ENCODE assay signal across 1 cellular context in the genomic region with DNA sequence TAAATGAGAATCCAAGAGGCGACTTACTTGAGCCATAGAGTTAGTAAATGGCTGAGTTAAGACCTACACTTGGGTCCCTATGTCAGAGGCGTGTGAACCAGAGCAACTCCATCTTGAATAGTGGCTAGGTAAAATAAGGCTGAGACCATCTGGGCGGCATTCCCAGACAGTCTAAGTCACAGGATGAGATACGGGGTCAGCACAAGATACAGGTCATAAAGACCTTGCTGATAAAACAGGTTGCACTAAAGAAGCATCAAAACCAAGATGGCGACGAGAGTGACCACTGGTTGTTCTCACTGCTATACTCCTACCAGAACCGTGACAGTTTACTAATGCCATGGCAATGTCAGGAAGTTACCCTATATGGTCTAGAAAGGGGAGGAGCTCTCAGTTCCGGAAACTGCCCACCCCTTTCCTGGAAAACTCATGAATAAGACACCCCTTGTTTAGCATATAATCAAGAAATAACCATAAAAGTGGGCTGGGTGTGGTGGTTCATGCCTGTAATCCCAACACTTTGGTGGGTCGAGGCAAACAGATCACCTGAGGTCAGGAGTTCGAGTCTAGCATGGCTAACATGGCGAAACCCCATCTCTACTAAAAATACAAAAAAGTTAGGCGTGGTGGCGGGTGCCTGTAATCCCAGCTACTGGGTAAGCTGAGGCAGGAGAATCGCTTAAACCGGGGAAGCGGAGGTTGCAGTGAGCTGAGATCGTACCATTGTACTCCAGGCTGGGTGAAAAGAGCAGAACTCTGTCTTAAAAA.
TF ChIP-seq lines count a peak whose summit lies in the region.

No MANE protein-coding gene starts in this region.

TF ChIP-seq in K562, 482 proteins besides CTCF, POLR2A, EP300 and RAD21 (continued from another document):
- TF ChIP-seq, protein P1, sequence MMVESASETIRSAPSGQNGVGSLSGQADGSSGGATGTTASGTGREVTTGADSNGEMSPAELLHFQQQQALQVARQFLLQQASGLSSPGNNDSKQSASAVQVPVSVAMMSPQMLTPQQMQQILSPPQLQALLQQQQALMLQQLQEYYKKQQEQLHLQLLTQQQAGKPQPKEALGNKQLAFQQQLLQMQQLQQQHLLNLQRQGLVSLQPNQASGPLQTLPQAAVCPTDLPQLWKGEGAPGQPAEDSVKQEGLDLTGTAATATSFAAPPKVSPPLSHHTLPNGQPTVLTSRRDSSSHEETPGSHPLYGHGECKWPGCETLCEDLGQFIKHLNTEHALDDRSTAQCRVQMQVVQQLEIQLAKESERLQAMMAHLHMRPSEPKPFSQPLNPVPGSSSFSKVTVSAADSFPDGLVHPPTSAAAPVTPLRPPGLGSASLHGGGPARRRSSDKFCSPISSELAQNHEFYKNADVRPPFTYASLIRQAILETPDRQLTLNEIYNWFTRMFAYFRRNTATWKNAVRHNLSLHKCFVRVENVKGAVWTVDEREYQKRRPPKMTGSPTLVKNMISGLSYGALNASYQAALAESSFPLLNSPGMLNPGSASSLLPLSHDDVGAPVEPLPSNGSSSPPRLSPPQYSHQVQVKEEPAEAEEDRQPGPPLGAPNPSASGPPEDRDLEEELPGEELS (CRISPR knock-in tag; IDR thresholded peaks at IDR 0.05; ENCODE audit: borderline replicate concordance) = no peak
- TF ChIP-seq, protein P2, sequence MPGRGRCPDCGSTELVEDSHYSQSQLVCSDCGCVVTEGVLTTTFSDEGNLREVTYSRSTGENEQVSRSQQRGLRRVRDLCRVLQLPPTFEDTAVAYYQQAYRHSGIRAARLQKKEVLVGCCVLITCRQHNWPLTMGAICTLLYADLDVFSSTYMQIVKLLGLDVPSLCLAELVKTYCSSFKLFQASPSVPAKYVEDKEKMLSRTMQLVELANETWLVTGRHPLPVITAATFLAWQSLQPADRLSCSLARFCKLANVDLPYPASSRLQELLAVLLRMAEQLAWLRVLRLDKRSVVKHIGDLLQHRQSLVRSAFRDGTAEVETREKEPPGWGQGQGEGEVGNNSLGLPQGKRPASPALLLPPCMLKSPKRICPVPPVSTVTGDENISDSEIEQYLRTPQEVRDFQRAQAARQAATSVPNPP (IDR thresholded peaks at IDR 0.05; ENCODE audit: borderline replicate concordance, insufficient read depth, insufficient read length) = no peak
- no peak for TF ChIP-seq GATAD2B (IDR thresholded peaks at IDR 0.05; ENCODE audit: borderline replicate concordance)
- no peak for TF ChIP-seq CREB1 (IDR thresholded peaks at IDR 0.05)
- TF ChIP-seq CREB1 (CRISPR knock-in tag; IDR thresholded peaks at IDR 0.05) = no peak
- no peak for TF ChIP-seq ZNF316 (IDR thresholded peaks at IDR 0.05)
- TF ChIP-seq ZNF212 (CRISPR knock-in tag; IDR thresholded peaks at IDR 0.05) = peak; percentile 99
- TF ChIP-seq, protein P3, sequence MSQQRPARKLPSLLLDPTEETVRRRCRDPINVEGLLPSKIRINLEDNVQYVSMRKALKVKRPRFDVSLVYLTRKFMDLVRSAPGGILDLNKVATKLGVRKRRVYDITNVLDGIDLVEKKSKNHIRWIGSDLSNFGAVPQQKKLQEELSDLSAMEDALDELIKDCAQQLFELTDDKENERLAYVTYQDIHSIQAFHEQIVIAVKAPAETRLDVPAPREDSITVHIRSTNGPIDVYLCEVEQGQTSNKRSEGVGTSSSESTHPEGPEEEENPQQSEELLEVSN (IDR thresholded peaks at IDR 0.05; ENCODE audit: borderline replicate concordance in 1 of 2, extremely low read depth in 1 of 2, insufficient read depth in 1 of 2, insufficient read length in 1 of 2, low read depth in 1 of 2, low read length in 1 of 2, poor library complexity in 1 of 2, severe bottlenecking in 1 of 2) = no peak
- TF ChIP-seq CREBBP (IDR thresholded peaks at IDR 0.05; ENCODE audit: low read depth, low read length) = no peak
- TF ChIP-seq MYC (IDR thresholded peaks at IDR 0.05; ENCODE audit: low read depth, low read length) = no peak
- TF ChIP-seq MYC (CRISPR knock-in tag; IDR thresholded peaks at IDR 0.05; ENCODE audit: borderline replicate concordance, low read depth) = peak; percentile 97
- TF ChIP-seq PHF21A (IDR thresholded peaks at IDR 0.05; ENCODE audit: borderline replicate concordance, low read depth) = no peak
- peak; percentile 100 for TF ChIP-seq ZNF584 (CRISPR knock-in tag; IDR thresholded peaks at IDR 0.05; ENCODE audit: low read depth)
- peak; percentile 97 for TF ChIP-seq MTF1 (CRISPR knock-in tag; IDR thresholded peaks at IDR 0.05; ENCODE audit: borderline replicate concordance)
- peak; percentile 87 for TF ChIP-seq BCOR (IDR thresholded peaks at IDR 0.05)
- TF ChIP-seq ZNF445 (CRISPR knock-in tag; IDR thresholded peaks at IDR 0.05; ENCODE audit: low read depth) = peak; percentile 99
- TF ChIP-seq SRSF7 (optimal IDR thresholded peaks at IDR 0.05; ENCODE audit: low read depth, low read length) = no peak
- TF ChIP-seq ZNF780A (CRISPR knock-in tag; IDR thresholded peaks at IDR 0.05) = peak; percentile 90
